In the genomic region with DNA sequence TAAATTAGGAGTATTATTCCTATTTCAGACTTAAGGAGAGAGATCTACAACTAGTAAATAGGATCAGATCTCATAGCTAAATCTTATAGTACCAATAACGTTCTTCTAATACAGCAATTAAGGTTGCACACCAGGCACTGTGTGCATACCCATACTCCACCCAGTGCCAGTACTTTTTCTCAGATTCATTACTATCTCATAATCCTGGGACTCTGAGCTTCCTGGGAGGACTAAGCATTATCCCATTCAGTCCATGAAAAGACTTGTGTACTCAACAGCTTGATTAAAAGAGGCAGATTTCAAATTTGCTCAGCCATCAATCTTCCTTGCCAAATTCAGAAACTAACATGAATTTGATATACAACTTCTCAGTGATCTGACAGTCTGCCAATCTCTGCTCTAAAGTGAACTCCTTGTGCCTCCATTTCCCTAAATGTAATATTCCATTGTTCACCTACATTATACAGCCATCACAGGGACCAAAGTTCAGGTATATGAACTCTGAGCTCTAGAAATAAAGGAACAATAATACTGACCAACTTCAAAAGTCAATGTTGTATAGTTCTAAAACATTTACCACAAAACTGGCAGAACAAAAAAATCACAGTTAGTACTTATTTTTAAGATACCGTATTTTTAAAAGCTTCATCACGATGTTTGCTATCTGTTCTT, we compare ENCODE assay signal across 17 cellular contexts. TPM values are rescaled to one million over a fixed set of nuclear protein-coding genes. Genes with fewer than 3 reads are reported as not detected.
A peak's percentile ranks its signal among the peaks of the same experiment; 100 is the strongest.
DNase-seq lines count a peak whose midpoint lies in the region; ATAC-seq and TF ChIP-seq lines count a peak whose summit lies in the region.
"Had no signal": no experiment of that assay in that cellular context is flagged by ENCODE, and none has a peak within 500 bp of the region (broad histone marks: within the 10 kb centered on the region; RNA-seq: fewer than 3 reads in every experiment).

No MANE protein-coding gene starts in this region.

- no peak overlapping the region for H3K4me3 Mint-ChIP-seq in CD8-positive, alpha-beta T cell
- H3K4me3 Mint-ChIP-seq in T-helper 17 cell = no peak overlapping the region
- H3K4me3 Mint-ChIP-seq in stimulated activated memory B cell treated with anti-CD40 and anti-IgM and Interleukin-4, amounts not matched to agents 10 μg/mL and 1 μg/mL and 100 μg/mL, for 72 hours = no peak overlapping the region
- H3K4me3 Mint-ChIP-seq: CD4-positive, CD25-positive, alpha-beta regulatory T cell had no signal

- intact Hi-C loops in CD8-positive, alpha-beta T cell (cut with DNase I, micrococcal nuclease) = loop anchor here (10.0 kb wide), 5 partner anchors 356 to 1166 kb away; partner anchors contain the start of genes TTLL11 (in 2 of the 2), MRRF (in 1 of the 2), PDCL (in 1 of the 2) and PSMB7 (in 1 of the 2)

- peaks cover 70% of the 10 kb centered on the region for H3K4me1 Mint-ChIP-seq in CD8-positive, alpha-beta T cell (ENCODE audit: low read depth)
- peaks cover 44% of the 10 kb centered on the region for H3K4me1 Mint-ChIP-seq in T-helper 17 cell
- peaks cover 92% of the 10 kb centered on the region for H3K4me1 Mint-ChIP-seq in stimulated activated memory B cell treated with anti-CD40 and anti-IgM and Interleukin-4, amounts not matched to agents 10 μg/mL and 1 μg/mL and 100 μg/mL, for 72 hours

- no peak for ATAC-seq in CD8-positive, alpha-beta T cell
- ATAC-seq in T-helper 17 cell = no peak
- ATAC-seq in stimulated activated memory B cell treated with anti-CD40 and anti-IgM and Interleukin-4, amounts not matched to agents 10 μg/mL and 1 μg/mL and 100 μg/mL, for 72 hours = no peak
- ATAC-seq in GM21367 (IDR thresholded peaks at IDR 0.05; ENCODE audit: unreplicated experiment) = no peak
- no peak for ATAC-seq in HG03025 (IDR thresholded peaks at IDR 0.05; ENCODE audit: low FRiP score, unreplicated experiment)
- ATAC-seq: HCT116, SK-N-SH treated with all-trans-retinoic acid at 6 μM for 48 hours had no signal

- no peaks in the 10 kb centered on the region for H3K27me3 Mint-ChIP-seq in CD8-positive, alpha-beta T cell (ENCODE audit: low read depth)
- no peaks in the 10 kb centered on the region for H3K27me3 Mint-ChIP-seq in T-helper 17 cell
- H3K27me3 Mint-ChIP-seq in stimulated activated memory B cell treated with anti-CD40 and anti-IgM and Interleukin-4, amounts not matched to agents 10 μg/mL and 1 μg/mL and 100 μg/mL, for 72 hours = no peaks in the 10 kb centered on the region
- H3K27me3 Mint-ChIP-seq: CD4-positive, CD25-positive, alpha-beta regulatory T cell had no signal

- peaks cover 9% of the 10 kb centered on the region for H3K4me1 ChIP-seq in CD8-positive, alpha-beta T cell (ENCODE audit: insufficient read depth, low read length)

- no peaks in the 10 kb centered on the region for H3K9me3 Mint-ChIP-seq in CD8-positive, alpha-beta T cell
- no peaks in the 10 kb centered on the region for H3K9me3 Mint-ChIP-seq in stimulated activated memory B cell treated with anti-CD40 and anti-IgM and Interleukin-4, amounts not matched to agents 10 μg/mL and 1 μg/mL and 100 μg/mL, for 72 hours

- CTCF ChIA-PET in CD8-positive, alpha-beta T cell (lab: Charles Lee) = interaction anchor here (1.1 to 1.7 kb wide), 4 partner anchors 11 to 89 kb away, joined by 3 to 5 read pairs (median 4); no protein-coding TSS in a partner anchor
- CTCF ChIA-PET in HEK293T (lab: Yijun Ruan, JAX) = interaction anchor here (0.6 to 1.0 kb wide), 3 partner anchors 14 to 286 kb away, joined by 3 to 4 read pairs (median 3); no protein-coding TSS in a partner anchor

- no peak for TF ChIP-seq CTCF in CD8-positive, alpha-beta T cell (IDR thresholded peaks at IDR 0.05)

- H3K36me3 ChIP-seq in CD8-positive, alpha-beta T cell (ENCODE audit: insufficient read depth, low read length) = no peaks in the 10 kb centered on the region
- H3K36me3 ChIP-seq: Peyer's patch had no signal

- H3K4me3 ChIP-seq in CD8-positive, alpha-beta T cell (ENCODE audit: low read depth, low read length) = no peak overlapping the region
- H3K4me3 ChIP-seq: GM23248, Peyer's patch had no signal

- H3K27ac ChIP-seq in CD8-positive, alpha-beta T cell (ENCODE audit: low read depth, low read length) = no peak overlapping the region
- H3K27ac ChIP-seq: GM23248 had no signal

- no peaks in the 10 kb centered on the region for H3K36me3 Mint-ChIP-seq in CD8-positive, alpha-beta T cell
- peaks cover 2% of the 10 kb centered on the region for H3K36me3 Mint-ChIP-seq in T-helper 17 cell (ENCODE audit: low read depth)
- H3K36me3 Mint-ChIP-seq in stimulated activated memory B cell treated with anti-CD40 and anti-IgM and Interleukin-4, amounts not matched to agents 10 μg/mL and 1 μg/mL and 100 μg/mL, for 72 hours = peaks cover 29% of the 10 kb centered on the region

- H3K27ac Mint-ChIP-seq in CD8-positive, alpha-beta T cell = peak overlapping the region; percentile 12
- peak overlapping the region; percentile 2 for H3K27ac Mint-ChIP-seq in T-helper 17 cell
- peak overlapping the region; percentile 30 for H3K27ac Mint-ChIP-seq in stimulated activated memory B cell treated with anti-CD40 and anti-IgM and Interleukin-4, amounts not matched to agents 10 μg/mL and 1 μg/mL and 100 μg/mL, for 72 hours
- H3K27ac Mint-ChIP-seq: CD4-positive, CD25-positive, alpha-beta regulatory T cell had no signal

- H3K9me3 ChIP-seq in CD8-positive, alpha-beta T cell (ENCODE audit: low read length) = no peaks in the 10 kb centered on the region
- no peaks in the 10 kb centered on the region for H3K9me3 ChIP-seq in T-helper 17 cell (ENCODE audit: control insufficient read depth, low read length, poor library complexity, severe bottlenecking)
- H3K9me3 ChIP-seq: Peyer's patch had no signal

- no peak for DNase-seq in CD8-positive, alpha-beta T cell
- DNase-seq in HEK293T (ENCODE audit: extremely low spot score) (no peak), T-helper 17 cell (no peak), NCI-H1092 (lab: John Stamatoyannopoulos, UW) (no peak)
- DNase-seq: CD4-positive, CD25-positive, alpha-beta regulatory T cell; GM23248; KG1; NCI-H1092 treated with DMSO at 0.1 percent for 48 hours; NCI-H2227 treated with DMSO at 0.1 percent for 48 hours; NCI-H524; Peyer's patch; SHP77 had no signal

- POLR2A ChIA-PET in CD8-positive, alpha-beta T cell (lab: Charles Lee) = interaction anchor here (0.7 to 0.9 kb wide), 2 partner anchors 8 to 9 kb away, joined by 3 read pairs; partner anchors contain the start of gene STRBP
- POLR2A ChIA-PET in HEK293T (lab: Yijun Ruan, JAX) = interaction anchor here (1.0 kb wide), 2 partner anchors 9 to 320 kb away, joined by 3 to 4 read pairs; partner anchors contain the start of gene RABGAP1

- H3K27me3 ChIP-seq in CD8-positive, alpha-beta T cell (ENCODE audit: insufficient read depth, low read length) = no peaks in the 10 kb centered on the region
- H3K27me3 ChIP-seq: Peyer's patch had no signal

TF ChIP-seq in HEK293T, 16 proteins besides CTCF, POLR2A, EP300 and RAD21:
- TF ChIP-seq FOXA1 (IDR thresholded peaks at IDR 0.05) (no peak), ARNT (IDR thresholded peaks at IDR 0.05) (no peak), TARDBP (IDR thresholded peaks at IDR 0.05) (no peak), ELF4 (IDR thresholded peaks at IDR 0.05) (no peak), NFRKB (IDR thresholded peaks at IDR 0.05) (no peak), SP1 (IDR thresholded peaks at IDR 0.05) (no peak), FOXM1 (IDR thresholded peaks at IDR 0.05; ENCODE audit: borderline replicate concordance) (no peak)
- TF ChIP-seq, protein P1, sequence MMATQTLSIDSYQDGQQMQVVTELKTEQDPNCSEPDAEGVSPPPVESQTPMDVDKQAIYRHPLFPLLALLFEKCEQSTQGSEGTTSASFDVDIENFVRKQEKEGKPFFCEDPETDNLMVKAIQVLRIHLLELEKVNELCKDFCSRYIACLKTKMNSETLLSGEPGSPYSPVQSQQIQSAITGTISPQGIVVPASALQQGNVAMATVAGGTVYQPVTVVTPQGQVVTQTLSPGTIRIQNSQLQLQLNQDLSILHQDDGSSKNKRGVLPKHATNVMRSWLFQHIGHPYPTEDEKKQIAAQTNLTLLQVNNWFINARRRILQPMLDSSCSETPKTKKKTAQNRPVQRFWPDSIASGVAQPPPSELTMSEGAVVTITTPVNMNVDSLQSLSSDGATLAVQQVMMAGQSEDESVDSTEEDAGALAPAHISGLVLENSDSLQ (IDR thresholded peaks at IDR 0.05) = 0 out of 2 replicates have a peak, but pooled peaks have one; percentile 23

RNA-seq across cellular contexts. Expression of gene STRBP, which starts 7.2 kb away (rescaled TPM):
- total RNA-seq in CD8-positive, alpha-beta T cell = 10 to 100 TPM; 10.2 to 12.6 TPM
- 10 to 100 TPM; 11.1 to 15.4 TPM for total RNA-seq in T-helper 17 cell
